In the genomic region with DNA sequence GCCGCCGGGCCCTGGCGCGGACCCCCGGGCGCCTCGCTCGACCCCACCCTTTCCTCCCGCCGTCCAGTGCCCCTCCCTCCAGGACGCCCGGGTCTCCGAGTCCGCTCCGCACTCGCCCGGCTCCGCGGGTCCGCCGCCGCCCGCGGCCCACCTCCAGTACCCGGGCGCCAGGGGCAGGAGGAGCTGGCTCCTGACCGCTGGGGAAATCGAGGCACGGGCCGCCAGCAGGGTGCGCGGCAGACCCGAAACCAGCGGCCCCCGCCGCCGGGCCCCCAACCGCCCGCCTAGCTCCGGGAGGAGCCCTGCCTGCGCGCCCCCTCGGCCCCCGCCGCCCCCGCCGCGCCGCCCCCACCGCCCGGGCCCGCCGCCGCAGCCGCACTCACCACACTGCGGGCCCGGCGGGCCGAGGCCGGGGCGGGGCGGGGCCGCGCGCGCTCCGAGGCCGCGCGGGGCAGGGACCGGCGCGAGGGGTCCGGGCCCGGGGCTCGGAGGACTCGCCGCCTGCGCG, we compare ENCODE assay signal across 9 cellular contexts. TPM values are rescaled to one million over a fixed set of nuclear protein-coding genes. Genes with fewer than 3 reads are reported as not detected.
DNase-seq lines count a peak whose midpoint lies in the region; ATAC-seq and TF ChIP-seq lines count a peak whose summit lies in the region.
"Had no signal": no experiment of that assay in that cellular context is flagged by ENCODE, and none has a peak within 500 bp of the region (broad histone marks: within the 10 kb centered on the region; RNA-seq: fewer than 3 reads in every experiment).

No MANE protein-coding gene starts in this region.

- no peak for DNase-seq in SK-N-SH
- DNase-seq in activated naive CD4-positive, alpha-beta T cell treated with anti-CD3 and anti-CD28 coated beads, Interleukin-2, amount 50 U/mL, for 16 hours, result peak; percentile 34
- DNase-seq in thoracic aorta (ENCODE audit: low spot score), result no peak
- DNase-seq in activated gamma-delta T cell treated with Interleukin-2 at 50 U/mL for 16 hours, result no peak
- DNase-seq in CD14-positive monocyte (ENCODE audit: low spot score), result no peak

- H3K27ac Mint-ChIP-seq in CD14-positive monocyte, result peak overlapping the region in 1 of 7 donors; percentile 97

- H3K4me2 ChIP-seq in SK-N-SH, result peak overlapping the region; percentile 87

- no peak for TF ChIP-seq EP300 in SK-N-SH (IDR thresholded peaks at IDR 0.05; ENCODE audit: borderline replicate concordance in 1 of 2, low read depth in 1 of 2, low read length in 1 of 2)

- intact Hi-C loops in CD14-positive monocyte (cut with micrococcal nuclease), result loop anchor here in 1 of 2 donors (5.0 kb wide), 2 partner anchors 50 to 55 kb away; a partner anchor contains a TSS

- no peaks in the 10 kb centered on the region for H3K9me2 ChIP-seq in SK-N-SH

- WGBS in SK-N-SH (ENCODE audit: low lambda C conversion rate), result 4% methylated on average over 45 of the region's 80 CpGs

- H3K9me3 ChIP-seq in SK-N-SH, result no peaks in the 10 kb centered on the region
- H3K9me3 ChIP-seq in iPS-18a (ENCODE audit: control insufficient read depth, low read depth, low read length), result no peaks in the 10 kb centered on the region
- H3K9me3 ChIP-seq in thoracic aorta, result no peaks in the 10 kb centered on the region

- peaks cover 16% of the 10 kb centered on the region for H3F3A ChIP-seq in SK-N-SH (replicated peaks; ENCODE audit: insufficient read depth)

- H3K27me3 ChIP-seq in SK-N-SH (ENCODE audit: insufficient read depth) (no peaks in the 10 kb centered on the region), iPS-18a (ENCODE audit: control insufficient read depth, insufficient read depth, low read length) (peaks cover 16% of the 10 kb centered on the region), thoracic aorta (replicated peaks; ENCODE audit: insufficient read depth) (no peaks in the 10 kb centered on the region)

- H3K4me1 ChIP-seq in SK-N-SH (ENCODE audit: control insufficient read depth in 1 of 2, insufficient read depth in 2 of 2, low read depth in 1 of 2, low read length in 1 of 2) (peaks cover 20 to 31% of the 10 kb centered on the region in 2 experiments; a peak in 2 of 4 replicates), iPS-18a (ENCODE audit: control insufficient read depth, low read depth, low read length) (peaks cover 28% of the 10 kb centered on the region), thoracic aorta (ENCODE audit: control insufficient read depth in 1 of 2, low read depth in 2 of 2) (peaks cover 34 to 50% of the 10 kb centered on the region in 2 donors)

- peaks cover 0 to 5% (median 0%) of the 10 kb centered on the region in 7 donors for H3K9me3 Mint-ChIP-seq in CD14-positive monocyte

- peaks cover 5 to 6% of the 10 kb centered on the region in 2 donors for H3K36me3 Mint-ChIP-seq in CD14-positive monocyte

- CTCF ChIA-PET in SK-N-SH (lab: Yijun Ruan, JAX), result interaction anchor here (0.7 to 11.7 kb wide), 22 partner anchors 10 to 110 kb away, joined by 3 to 107 read pairs (median 6); a partner anchor contains a TSS

- H3K4me3 Mint-ChIP-seq in CD14-positive monocyte, result no peak overlapping the region

- POLR2A ChIA-PET in SK-N-SH (lab: Yijun Ruan, JAX), result interaction anchor here (0.8 to 5.0 kb wide), 8 partner anchors 10 to 111 kb away, joined by 3 to 34 read pairs (median 4); a partner anchor contains a TSS

- peaks cover 1 to 6% of the 10 kb centered on the region in 2 experiments for H3K36me3 ChIP-seq in SK-N-SH (replicated peaks in 1 of 2; ENCODE audit: control insufficient read depth in 1 of 2, insufficient read depth in 2 of 2, low read length in 1 of 2)
- peaks cover 5% of the 10 kb centered on the region for H3K36me3 ChIP-seq in iPS-18a (ENCODE audit: control insufficient read depth, low read depth, low read length)
- peaks cover 5% of the 10 kb centered on the region for H3K36me3 ChIP-seq in thoracic aorta

- TF ChIP-seq RAD21 in SK-N-SH (IDR thresholded peaks at IDR 0.05; ENCODE audit: low read length), result no peak

- peaks cover 30 to 42% (median 31%) of the 10 kb centered on the region in 3 donors for H3K27me3 Mint-ChIP-seq in CD14-positive monocyte (ENCODE audit: low read depth in 3 of 3)

- H4K20me1 ChIP-seq in SK-N-SH (ENCODE audit: insufficient read depth), result peaks cover 38% of the 10 kb centered on the region

- peak overlapping the region; percentile 91 for H3K9ac ChIP-seq in SK-N-SH
- peak overlapping the region; percentile 66 for H3K9ac ChIP-seq in iPS-18a (ENCODE audit: low read length)

- peaks cover 52% of the 10 kb centered on the region for H3K4me1 Mint-ChIP-seq in CD14-positive monocyte

- ATAC-seq in SK-N-SH treated with all-trans-retinoic acid at 6 μM for 48 hours (no peak), HG03025 (IDR thresholded peaks at IDR 0.05; ENCODE audit: low FRiP score, unreplicated experiment) (peak; percentile 22), thoracic aorta (ENCODE audit: insufficient number of reproducible peaks, low FRiP score, low read depth) (no peak)

- H3K4me3 ChIP-seq in SK-N-SH (ENCODE audit: low read depth in 2 of 2, low read length in 1 of 2) (peak overlapping the region; percentile 92), iPS-18a (ENCODE audit: low read length) (peak overlapping the region; percentile 71), thoracic aorta (peak overlapping the region; percentile 82)

- no peak overlapping the region for H2AFZ ChIP-seq in SK-N-SH (ENCODE audit: low read depth)

- no peak for TF ChIP-seq CTCF in SK-N-SH (IDR thresholded peaks at IDR 0.05)
- TF ChIP-seq CTCF in thoracic aorta (IDR thresholded peaks at IDR 0.05), result no peak
- no peak for TF ChIP-seq CTCF in CD14-positive monocyte (IDR thresholded peaks at IDR 0.05)

- peaks cover 50% of the 10 kb centered on the region for H3K79me2 ChIP-seq in SK-N-SH (ENCODE audit: insufficient read depth)

- H3K27ac ChIP-seq in SK-N-SH (ENCODE audit: low read depth in 2 of 2, low read length in 1 of 2), result peak overlapping the region; percentile 72 to 85
- no peak overlapping the region for H3K27ac ChIP-seq in iPS-18a (ENCODE audit: low read length)
- peak overlapping the region; percentile 81 to 82 for H3K27ac ChIP-seq in thoracic aorta

TF ChIP-seq in SK-N-SH, 30 proteins besides CTCF, POLR2A, EP300 and RAD21:
- no peak for TF ChIP-seq FOXM1 (IDR thresholded peaks at IDR 0.05; ENCODE audit: low read depth)
- TF ChIP-seq, protein P1, sequence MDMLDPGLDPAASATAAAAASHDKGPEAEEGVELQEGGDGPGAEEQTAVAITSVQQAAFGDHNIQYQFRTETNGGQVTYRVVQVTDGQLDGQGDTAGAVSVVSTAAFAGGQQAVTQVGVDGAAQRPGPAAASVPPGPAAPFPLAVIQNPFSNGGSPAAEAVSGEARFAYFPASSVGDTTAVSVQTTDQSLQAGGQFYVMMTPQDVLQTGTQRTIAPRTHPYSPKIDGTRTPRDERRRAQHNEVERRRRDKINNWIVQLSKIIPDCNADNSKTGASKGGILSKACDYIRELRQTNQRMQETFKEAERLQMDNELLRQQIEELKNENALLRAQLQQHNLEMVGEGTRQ (IDR thresholded peaks at IDR 0.05; ENCODE audit: borderline replicate concordance, low read depth, low read length), result no peak
- no peak for TF ChIP-seq CHD2 (IDR thresholded peaks at IDR 0.05; ENCODE audit: low read length, partially characterized antibody)
- TF ChIP-seq POLR2AphosphoS5 (IDR thresholded peaks at IDR 0.05; ENCODE audit: low read depth, low read length), result no peak
- no peak for TF ChIP-seq RCOR1 (IDR thresholded peaks at IDR 0.05; ENCODE audit: low read length)

TF ChIP-seq in SK-N-SH treated with all-trans-retinoic acid at 6 μM for 48 hours, 23 proteins besides CTCF, POLR2A, EP300 and RAD21:
- no peak for TF ChIP-seq RARB (CRISPR knock-in tag; IDR thresholded peaks at IDR 0.05)

RNA-seq across cellular contexts. Expression of a gene that starts 0.3 kb away (rescaled TPM):
- polyA plus RNA-seq in SK-N-SH (2012; rRNA removed), result 30.3 and 38.7 TPM in 2 replicates
- 22.2 and 29.1 TPM in 2 replicates for polyA plus RNA-seq in SK-N-SH (2012; cell fraction: cytosol; rRNA removed)
- polyA plus RNA-seq in SK-N-SH (2012; cell fraction: nucleus; rRNA removed), result 88.8 and 95.8 TPM in 2 replicates
- 10 to 100 TPM; 29.8 to 32.1 TPM for total RNA-seq in thoracic aorta
- 1 to 10 TPM; 7.4 to 7.6 TPM for polyA plus RNA-seq in CD14-positive monocyte

RNA-seq across cellular contexts. Expression of a gene that starts 9.2 kb away (rescaled TPM):
- polyA plus RNA-seq in SK-N-SH (2012; rRNA removed) (32.6 and 34.1 TPM in 2 replicates), CD14-positive monocyte (10 to 100 TPM; 22.5 to 23.7 TPM)
- 10.3 and 12.3 TPM in 2 replicates for polyA plus RNA-seq in SK-N-SH (2012; cell fraction: cytosol; rRNA removed)
- polyA plus RNA-seq in SK-N-SH (2012; cell fraction: nucleus; rRNA removed), result 182 and 254 TPM in 2 replicates
- total RNA-seq in thoracic aorta, result 10 to 100 TPM; 15.8 to 41.3 TPM

RNA-seq across cellular contexts. Expression of a gene that starts 9.9 kb away (rescaled TPM):
- polyA plus RNA-seq in SK-N-SH (2012; rRNA removed) (121 and 165 TPM in 2 replicates), CD14-positive monocyte (not detected)
- polyA plus RNA-seq in SK-N-SH (2012; cell fraction: cytosol; rRNA removed), result 52.8 and 102 TPM in 2 replicates
- polyA plus RNA-seq in SK-N-SH (2012; cell fraction: nucleus; rRNA removed), result 77.3 and 103 TPM in 2 replicates
- total RNA-seq in thoracic aorta, result 10 to 100 TPM; 14.4 to 15.0 TPM

RNA-seq across cellular contexts. Expression of a gene that starts 16.0 kb away (rescaled TPM):
- 46.2 and 54.1 TPM in 2 replicates for polyA plus RNA-seq in SK-N-SH (2012; rRNA removed)
- polyA plus RNA-seq in SK-N-SH (2012; cell fraction: cytosol; rRNA removed), result 23.8 and 36.1 TPM in 2 replicates
- 97.5 and 110 TPM in 2 replicates for polyA plus RNA-seq in SK-N-SH (2012; cell fraction: nucleus; rRNA removed)
- 10 to 100 TPM; 13.6 to 81.9 TPM for total RNA-seq in thoracic aorta
- polyA plus RNA-seq in CD14-positive monocyte, result 10 to 100 TPM; 10.7 to 11.0 TPM

RNA-seq across cellular contexts. Expression of a gene that starts 19.8 kb away (rescaled TPM):
- polyA plus RNA-seq in SK-N-SH (2012; rRNA removed), result not detected in 2 replicates
- not detected in 2 replicates for polyA plus RNA-seq in SK-N-SH (2012; cell fraction: cytosol; rRNA removed)
- polyA plus RNA-seq in SK-N-SH (2012; cell fraction: nucleus; rRNA removed), result not detected in 2 replicates
- not detected for total RNA-seq in thoracic aorta
- not detected for polyA plus RNA-seq in CD14-positive monocyte
- total RNA-seq: Daoy had no signal

Comparison
In these comparisons a context has a peak if more than half of its experiments do, and no peak if none do; other contexts are left out.
1. RNA of a gene that starts 9.9 kb away (polyA plus RNA-seq): 52.8 to 165 TPM in SK-N-SH; not detected in CD14-positive monocyte; every median in the first group is over 10 times any median in the second.
2. Peak in every context shown above with its lines, with median percentiles within 50 percentile points of each other: H3K4me3 ChIP-seq.